Comparison of ENCODE assay signal across 17 cellular contexts in genomic region chr3:123740391-123740822, GRCh38.
DNase-seq lines count a peak whose midpoint lies in the region; ATAC-seq and TF ChIP-seq lines count a peak whose summit lies in the region.
"Had no signal": no experiment of that assay in that cellular context is flagged by ENCODE, and none has a peak within 500 bp of the region (broad histone marks: within the 10 kb centered on the region; RNA-seq: fewer than 3 reads in every experiment).

No MANE protein-coding gene starts in this region.

- H3K9me3 ChIP-seq in heart right ventricle (no peaks in the 10 kb centered on the region), osteoblast (ENCODE audit: low read depth, low read length) (no peaks in the 10 kb centered on the region)
- H3K9me3 ChIP-seq: suprapubic skin had no signal

- H3K27ac ChIP-seq in ACC112 (ENCODE audit: low read depth, low read length) (peak overlapping the region; percentile 86), heart right ventricle (no peak overlapping the region), osteoblast (ENCODE audit: low read depth, low read length) (peak overlapping the region; percentile 80)
- H3K27ac ChIP-seq: parathyroid adenoma, suprapubic skin had no signal

- H3K4me2 ChIP-seq in osteoblast (ENCODE audit: insufficient read depth, low read length), result peak overlapping the region; percentile 16

- peak; percentile 19 for ATAC-seq in SK-N-SH treated with all-trans-retinoic acid at 6 μM for 48 hours
- ATAC-seq in heart right ventricle, result peak; percentile 42 to 89 (median 80)
- ATAC-seq in GM21367 (IDR thresholded peaks at IDR 0.05; ENCODE audit: unreplicated experiment), result no peak
- no peak for ATAC-seq in HG02610 (IDR thresholded peaks at IDR 0.05; ENCODE audit: unreplicated experiment)
- ATAC-seq in GM21390 (IDR thresholded peaks at IDR 0.05; ENCODE audit: unreplicated experiment), result no peak

- whole genome bisulfite sequencing in heart right ventricle, 2 donors, result 75 to 77% methylated on average over 6 of the region's 6 CpGs

- H2AFZ ChIP-seq in ACC112 (ENCODE audit: low read length, unreplicated experiment), result no peak overlapping the region
- H2AFZ ChIP-seq in osteoblast (ENCODE audit: low read length), result no peak overlapping the region
- H2AFZ ChIP-seq: parathyroid adenoma had no signal

- H3K36me3 ChIP-seq in ACC112 (ENCODE audit: insufficient read depth, low read length) (no peaks in the 10 kb centered on the region), heart right ventricle (no peaks in the 10 kb centered on the region), osteoblast (ENCODE audit: insufficient read depth, low read length) (peaks cover 30% of the 10 kb centered on the region)
- H3K36me3 ChIP-seq: suprapubic skin had no signal

- intact Hi-C loops in heart right ventricle (cut with DNase I), result loop anchor here in 1 of 10 donors (10.0 kb wide), 1 partner anchor 144 kb away; the partner anchor contains the start of gene MYLK

- H3K4me3 ChIP-seq in ACC112 (ENCODE audit: low read depth, low read length) (no peak overlapping the region), heart right ventricle (no peak overlapping the region), osteoblast (ENCODE audit: insufficient read depth, low read length) (no peak overlapping the region)
- H3K4me3 ChIP-seq: suprapubic skin had no signal

- H4K20me1 ChIP-seq in osteoblast (ENCODE audit: insufficient read depth, low read length), result no peaks in the 10 kb centered on the region

- DNase-seq in heart right ventricle (peak; percentile 9 to 36), osteoblast (ENCODE audit: insufficient read length, low spot score, missing footprints) (no peak), activated gamma-delta T cell (lab: John Stamatoyannopoulos, UW) (no peak)
- DNase-seq: activated CD4-positive, alpha-beta T cell treated with anti-CD3 and anti-CD28 coated beads, Interleukin-2, amount 50 U/mL, for 4 hours; activated naive CD4-positive, alpha-beta T cell treated with Interleukin-2 at 50 U/mL for 16 hours; activated T-cell treated with anti-CD3 and anti-CD28 coated beads for 4 hours; aorta; CD4-positive, CD25-positive, alpha-beta regulatory T cell; DMS153; Kasumi-1 had no signal

- TF ChIP-seq CTCF in heart right ventricle (IDR thresholded peaks at IDR 0.05) (no peak), osteoblast (IDR thresholded peaks at IDR 0.05; ENCODE audit: extremely low read depth, low read depth, low read length) (no peak)

- H3K79me2 ChIP-seq in ACC112 (ENCODE audit: control insufficient read depth, insufficient read depth, low read length, unreplicated experiment) (no peaks in the 10 kb centered on the region), osteoblast (ENCODE audit: insufficient read depth, low read length) (no peaks in the 10 kb centered on the region)
- H3K79me2 ChIP-seq: parathyroid adenoma had no signal

- H3K27me3 ChIP-seq in ACC112 (ENCODE audit: insufficient read depth, low read length) (no peaks in the 10 kb centered on the region), heart right ventricle (no peaks in the 10 kb centered on the region), osteoblast (ENCODE audit: insufficient read depth, low read length) (no peaks in the 10 kb centered on the region)
- H3K27me3 ChIP-seq: suprapubic skin had no signal

- H3K4me1 ChIP-seq in ACC112 (ENCODE audit: control insufficient read depth, insufficient read depth, low read length, unreplicated experiment) (peaks cover 23% of the 10 kb centered on the region), heart right ventricle (no peaks in the 10 kb centered on the region), osteoblast (ENCODE audit: insufficient read depth, low read length) (peaks cover 33% of the 10 kb centered on the region)
- H3K4me1 ChIP-seq: parathyroid adenoma, suprapubic skin had no signal

TF ChIP-seq in SK-N-SH treated with all-trans-retinoic acid at 6 μM for 48 hours, 23 proteins besides CTCF, POLR2A, EP300 and RAD21:
- no peak for TF ChIP-seq ZFP3 (CRISPR knock-in tag; IDR thresholded peaks at IDR 0.05)
- TF ChIP-seq OSR1 (CRISPR knock-in tag; IDR thresholded peaks at IDR 0.05), result no peak
- TF ChIP-seq ZNF565 (CRISPR knock-in tag; conservative IDR thresholded peaks at IDR 0.05; ENCODE audit: low read depth), result no peak
- TF ChIP-seq ESRRG (CRISPR knock-in tag; IDR thresholded peaks at IDR 0.05), result no peak
- TF ChIP-seq GLIS3 (CRISPR knock-in tag; IDR thresholded peaks at IDR 0.05), result no peak

Comparison
In these comparisons a context has a peak if more than half of its experiments do, and no peak if none do; other contexts are left out.
1. H3K27ac ChIP-seq: peak in ACC112 (single experiment) and osteoblast (single experiment); none in heart right ventricle (0 of 10).
2. ATAC-seq: peak in SK-N-SH treated with all-trans-retinoic acid at 6 μM for 48 hours (single experiment) and heart right ventricle (8 of 8); none in GM21367 (single experiment), HG02610 (single experiment) and GM21390 (single experiment).
3. DNase-seq: peak in heart right ventricle (2 of 2); none in osteoblast (single experiment) and activated gamma-delta T cell (single experiment).